Comparison of ENCODE assay signal across 9 cellular contexts in genomic region chr2:178280261-178280852, GRCh38.
DNase-seq lines count a peak whose midpoint lies in the region; ATAC-seq and TF ChIP-seq lines count a peak whose summit lies in the region.
"Had no signal": no experiment of that assay in that cellular context is flagged by ENCODE, and none has a peak within 500 bp of the region (broad histone marks: within the 10 kb centered on the region; RNA-seq: fewer than 3 reads in every experiment).

No MANE protein-coding gene starts in this region.

- intact Hi-C loops in sigmoid colon (cut with DNase I): no loop called here

- H3K4me3 ChIP-seq in DOHH2 (ENCODE audit: low read length) (no peak overlapping the region), GM23338 (no peak overlapping the region), sigmoid colon (no peak overlapping the region)

- DNase-seq in GM23338 (ENCODE audit: low spot score) (peak; percentile 67), NAMALWA (ENCODE audit: low spot score) (peak; percentile 80), glomerular endothelial cell (ENCODE audit: extremely low read depth, low read depth, low spot score) (peak; percentile 54), sigmoid colon (no peak), NCI-H774 (lab: John Stamatoyannopoulos, UW) (no peak)
- peak; percentile 60 for DNase-seq in activated CD4-positive, alpha-beta T cell treated with anti-CD3 and anti-CD28 coated beads, Interleukin-2, amount 10 ng/mL, durations not matched to agents 7 days and 5 days

- H3K27me3 ChIP-seq in DOHH2 (ENCODE audit: control insufficient read depth, low read length) (no peaks in the 10 kb centered on the region), GM23338 (ENCODE audit: insufficient read depth) (no peaks in the 10 kb centered on the region), sigmoid colon (no peaks in the 10 kb centered on the region)

- no peak overlapping the region for H3K4me2 ChIP-seq in DOHH2 (ENCODE audit: low read length)
- H3K4me2 ChIP-seq in GM23338: no peak overlapping the region

- H3K27ac Mint-ChIP-seq in GM23338: no peak overlapping the region
- H3K27ac Mint-ChIP-seq in activated CD4-positive, alpha-beta T cell treated with anti-CD3 and anti-CD28 coated beads, Interleukin-2, amount 10 ng/mL, durations not matched to agents 7 days and 5 days: no peak overlapping the region
- H3K27ac Mint-ChIP-seq: IgD-negative memory B cell had no signal

- no peak for TF ChIP-seq POLR2A in sigmoid colon (IDR thresholded peaks at IDR 0.05)

- H3K36me3 Mint-ChIP-seq in GM23338 (ENCODE audit: low read depth): no peaks in the 10 kb centered on the region
- H3K36me3 Mint-ChIP-seq in activated CD4-positive, alpha-beta T cell treated with anti-CD3 and anti-CD28 coated beads, Interleukin-2, amount 10 ng/mL, durations not matched to agents 7 days and 5 days (ENCODE audit: low read depth): no peaks in the 10 kb centered on the region
- H3K36me3 Mint-ChIP-seq: IgD-negative memory B cell had no signal

- H3K27me3 Mint-ChIP-seq in GM23338 (ENCODE audit: insufficient read depth, low read depth, poor library complexity): peaks cover 4% of the 10 kb centered on the region
- H3K27me3 Mint-ChIP-seq in activated CD4-positive, alpha-beta T cell treated with anti-CD3 and anti-CD28 coated beads, Interleukin-2, amount 10 ng/mL, durations not matched to agents 7 days and 5 days: peaks cover 19% of the 10 kb centered on the region

- no peak overlapping the region for H3K4me3 Mint-ChIP-seq in GM23338
- H3K4me3 Mint-ChIP-seq in activated CD4-positive, alpha-beta T cell treated with anti-CD3 and anti-CD28 coated beads, Interleukin-2, amount 10 ng/mL, durations not matched to agents 7 days and 5 days: no peak overlapping the region
- H3K4me3 Mint-ChIP-seq: IgD-negative memory B cell had no signal

- H3K79me2 ChIP-seq in DOHH2 (ENCODE audit: control insufficient read depth, low read length) (no peaks in the 10 kb centered on the region), GM23338 (replicated peaks; ENCODE audit: insufficient read depth) (no peaks in the 10 kb centered on the region)

- no peak overlapping the region for H2AFZ ChIP-seq in GM23338

- H3K9me3 ChIP-seq in DOHH2 (ENCODE audit: control insufficient read depth, insufficient read depth, low read length): no peaks in the 10 kb centered on the region
- H3K9me3 ChIP-seq in sigmoid colon: no peaks in the 10 kb centered on the region

- POLR2A ChIA-PET in activated CD4-positive, alpha-beta T cell treated with anti-CD3 and anti-CD28 coated beads, Interleukin-2, amount 10 ng/mL, durations not matched to agents 7 days and 5 days (lab: Charles Lee): no interaction called here

- H3K4me1 Mint-ChIP-seq in GM23338: peaks cover 20% of the 10 kb centered on the region
- peaks cover 2% of the 10 kb centered on the region for H3K4me1 Mint-ChIP-seq in activated CD4-positive, alpha-beta T cell treated with anti-CD3 and anti-CD28 coated beads, Interleukin-2, amount 10 ng/mL, durations not matched to agents 7 days and 5 days

- no peak overlapping the region for H3K27ac ChIP-seq in 22Rv1
- no peak overlapping the region for H3K27ac ChIP-seq in DOHH2 (ENCODE audit: low read depth, low read length)
- H3K27ac ChIP-seq in GM23338 (ENCODE audit: low read depth): no peak overlapping the region
- H3K27ac ChIP-seq in sigmoid colon: no peak overlapping the region

- TF ChIP-seq EP300 in sigmoid colon (IDR thresholded peaks at IDR 0.05): no peak

- ATAC-seq in GM23338: no peak

- no peaks in the 10 kb centered on the region for H3K4me1 ChIP-seq in DOHH2 (ENCODE audit: control insufficient read depth, low read length)
- peaks cover 11% of the 10 kb centered on the region; the same call in 1 of the 2 replicates for H3K4me1 ChIP-seq in GM23338 (ENCODE audit: insufficient read depth)
- peaks cover 0 to 6% (median 0%) of the 10 kb centered on the region in 4 donors for H3K4me1 ChIP-seq in sigmoid colon

- TF ChIP-seq CTCF in 22Rv1 (IDR thresholded peaks at IDR 0.05): peak; percentile 49
- TF ChIP-seq CTCF in DOHH2 (IDR thresholded peaks at IDR 0.05; ENCODE audit: low read depth, low read length, poor library complexity, severe bottlenecking): peak; percentile 72
- TF ChIP-seq CTCF in GM23338 (conservative IDR thresholded peaks at IDR 0.05; ENCODE audit: low read depth in 2 of 2): peak; percentile 58 to 88
- TF ChIP-seq CTCF in sigmoid colon (IDR thresholded peaks at IDR 0.05): peak; percentile 45 to 84 (median 78)

- 48 to 50% methylated on average over 4 of the region's 4 CpGs for WGBS in sigmoid colon, 2 donors

- H3K9me3 Mint-ChIP-seq in GM23338: no peaks in the 10 kb centered on the region
- no peaks in the 10 kb centered on the region for H3K9me3 Mint-ChIP-seq in activated CD4-positive, alpha-beta T cell treated with anti-CD3 and anti-CD28 coated beads, Interleukin-2, amount 10 ng/mL, durations not matched to agents 7 days and 5 days
- H3K9me3 Mint-ChIP-seq: IgD-negative memory B cell had no signal

- H4K20me1 ChIP-seq in DOHH2 (ENCODE audit: control insufficient read depth, insufficient read depth, low read depth, low read length) (no peaks in the 10 kb centered on the region), GM23338 (replicated peaks; ENCODE audit: insufficient read depth) (no peaks in the 10 kb centered on the region)

- CTCF ChIA-PET in activated CD4-positive, alpha-beta T cell treated with anti-CD3 and anti-CD28 coated beads, Interleukin-2, amount 10 ng/mL, durations not matched to agents 7 days and 5 days (lab: Charles Lee): no interaction called here

- H3F3A ChIP-seq in DOHH2 (ENCODE audit: control insufficient read depth, insufficient read depth): no peaks in the 10 kb centered on the region
- H3F3A ChIP-seq in GM23338 (replicated peaks; ENCODE audit: low read depth): no peaks in the 10 kb centered on the region

- no peaks in the 10 kb centered on the region for H3K9me2 ChIP-seq in DOHH2 (replicated peaks; ENCODE audit: control insufficient read depth, low read length)
- H3K9me2 ChIP-seq in GM23338 (ENCODE audit: insufficient read depth): no peaks in the 10 kb centered on the region

- H3K36me3 ChIP-seq in DOHH2 (ENCODE audit: control insufficient read depth, low read length) (no peaks in the 10 kb centered on the region), GM23338 (ENCODE audit: insufficient read depth) (no peaks in the 10 kb centered on the region), sigmoid colon (no peaks in the 10 kb centered on the region)

TF ChIP-seq in GM23338, 12 proteins besides CTCF, POLR2A, EP300 and RAD21:
- TF ChIP-seq REST (IDR thresholded peaks at IDR 0.05; ENCODE audit: unreplicated experiment) (no peak), JUNB (IDR thresholded peaks at IDR 0.05; ENCODE audit: unreplicated experiment) (no peak), STAT1 (IDR thresholded peaks at IDR 0.05; ENCODE audit: unreplicated experiment) (no peak), ZNF331 (CRISPR knock-in tag; IDR thresholded peaks at IDR 0.05; ENCODE audit: low read depth) (no peak), NANOG (IDR thresholded peaks at IDR 0.05; ENCODE audit: borderline replicate concordance) (no peak), ZNF114 (CRISPR knock-in tag; IDR thresholded peaks at IDR 0.05) (no peak), CREB1 (CRISPR knock-in tag; IDR thresholded peaks at IDR 0.05; ENCODE audit: low read depth) (no peak), ETS1 (IDR thresholded peaks at IDR 0.05) (no peak), EZH2 (IDR thresholded peaks at IDR 0.05; ENCODE audit: low read depth, unreplicated experiment) (no peak)

Comparison
In these comparisons a context has a peak if more than half of its experiments do, and no peak if none do; other contexts are left out.
1. DNase-seq: peak in GM23338 (single experiment), NAMALWA (single experiment), activated CD4-positive, alpha-beta T cell treated with anti-CD3 and anti-CD28 coated beads, Interleukin-2, amount 10 ng/mL, durations not matched to agents 7 days and 5 days (single experiment) and glomerular endothelial cell (single experiment); none in sigmoid colon (single experiment) and NCI-H774 (single experiment).
2. Peak in every context shown above with its lines, with median percentiles within 50 percentile points of each other: CTCF ChIP-seq.